ENCODE assay signal across 19 cellular contexts in the genomic region with DNA sequence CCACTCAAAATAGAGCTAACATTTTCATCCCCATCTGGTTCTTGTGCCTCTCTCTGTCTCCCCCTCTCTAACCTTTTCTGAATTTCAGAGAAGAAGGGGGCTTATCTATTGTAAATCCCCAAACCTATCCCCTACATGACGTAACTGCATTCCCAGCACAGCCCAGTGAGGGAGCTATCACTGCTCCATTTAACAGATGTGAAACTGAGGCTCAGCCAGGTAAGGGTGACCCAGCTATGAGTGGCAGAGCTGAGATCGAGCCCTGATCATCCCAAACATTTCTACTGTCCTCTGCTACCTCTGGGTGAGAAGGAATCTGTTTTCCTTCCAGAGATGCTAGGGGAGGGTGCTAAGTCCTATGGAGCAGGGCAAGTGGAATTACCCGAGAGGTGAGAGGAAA.
DNase-seq lines count a peak whose midpoint lies in the region; ATAC-seq, FAIRE-seq and TF ChIP-seq lines count a peak whose summit lies in the region.
"Had no signal": no experiment of that assay in that cellular context is flagged by ENCODE, and none has a peak within 500 bp of the region (broad histone marks: within the 10 kb centered on the region; RNA-seq: fewer than 3 reads in every experiment).

No MANE protein-coding gene starts in this region.

- H3K27ac ChIP-seq in IMR-90 (ENCODE audit: insufficient read depth, low read length) (no peak overlapping the region), GM12878 (ENCODE audit: control insufficient read depth, insufficient read depth) (no peak overlapping the region)

- POLR2A ChIA-PET in IMR-90 (lab: Charles Lee; ENCODE audit: unreplicated experiment) = no interaction called here
- POLR2A ChIA-PET in GM12878 (lab: Charles Lee) = no interaction called here

- CTCF ChIA-PET in IMR-90 (lab: Yijun Ruan, JAX) (no interaction called here), GM12878 (lab: Yijun Ruan, JAX) (interaction anchor here (1.1 to 4.3 kb wide), 4 partner anchors 9 to 210 kb away, joined by 3 to 24 read pairs (median 5); no protein-coding TSS in a partner anchor)
- CTCF ChIA-PET in activated naive CD4-positive, alpha-beta T cell treated with anti-CD3 and anti-CD28 coated beads, Interleukin-2, amount 10 ng/mL, durations not matched to agents 7 days and 5 days (lab: Charles Lee) = no interaction called here

- SMC1A ChIA-PET in GM12878 (lab: Charles Lee; ENCODE audit: uncharacterized antibody, unreplicated experiment) = interaction anchor here (1.0 to 2.7 kb wide), 6 partner anchors 9 to 149 kb away, joined by 3 to 16 read pairs (median 4); no protein-coding TSS in a partner anchor

- no peak for TF ChIP-seq RAD21 in IMR-90 (IDR thresholded peaks at IDR 0.05; ENCODE audit: low read length)
- no peak for TF ChIP-seq RAD21 in GM12878 (IDR thresholded peaks at IDR 0.05; ENCODE audit: insufficient read depth, low read depth, low read length)

- no peaks in the 10 kb centered on the region for H3K27me3 Mint-ChIP-seq in activated naive CD4-positive, alpha-beta T cell treated with anti-CD3 and anti-CD28 coated beads, Interleukin-2, amount 10 ng/mL, durations not matched to agents 7 days and 5 days
- H3K27me3 Mint-ChIP-seq: CD4-positive, CD25-positive, alpha-beta regulatory T cell had no signal

- peaks cover 1% of the 10 kb centered on the region for H3K9me3 Mint-ChIP-seq in activated naive CD4-positive, alpha-beta T cell treated with anti-CD3 and anti-CD28 coated beads, Interleukin-2, amount 10 ng/mL, durations not matched to agents 7 days and 5 days
- H3K9me3 Mint-ChIP-seq: CD8-positive, alpha-beta memory T cell had no signal

- intact Hi-C loops in IMR-90 (cut with micrococcal nuclease) = no loop called here
- intact Hi-C loops in GM12878 (cut with micrococcal nuclease; ENCODE audit: unreplicated experiment) = no loop called here

- no peak overlapping the region for H3K23ac ChIP-seq in IMR-90 (ENCODE audit: low read depth, low read length)

- no peak for TF ChIP-seq EP300 in GM12878 (IDR thresholded peaks at IDR 0.05; ENCODE audit: borderline replicate concordance in 1 of 2, control insufficient read depth in 1 of 2, low read depth in 2 of 2, low read length in 2 of 2)

- H3K14ac ChIP-seq in IMR-90 (replicated peaks; ENCODE audit: low read depth, low read length) = no peak overlapping the region

- H3K36me3 ChIP-seq in IMR-90 (ENCODE audit: control insufficient read depth, insufficient read depth, low read length) (no peaks in the 10 kb centered on the region), GM12878 (ENCODE audit: control insufficient read depth in 2 of 2, insufficient read depth in 2 of 2, low read length in 1 of 2) (no peaks in the 10 kb centered on the region)
- H3K36me3 ChIP-seq: BE2C, HAP-1 had no signal

- no peak overlapping the region for H2BK15ac ChIP-seq in IMR-90 (ENCODE audit: low read depth, low read length)

- no peaks in the 10 kb centered on the region; the same call in 1 of the 2 replicates for H3K27me3 ChIP-seq in IMR-90 (ENCODE audit: control insufficient read depth, insufficient read depth, low read length)
- no peaks in the 10 kb centered on the region for H3K27me3 ChIP-seq in GM12878 (replicated peaks in 1 of 2; ENCODE audit: control insufficient read depth in 2 of 2, insufficient read depth in 2 of 2, low read length in 1 of 2)
- H3K27me3 ChIP-seq: BE2C had no signal

- H3K9ac ChIP-seq in IMR-90 (ENCODE audit: low read depth, low read length) (no peak overlapping the region), GM12878 (ENCODE audit: control insufficient read depth, insufficient read depth, low read length) (no peak overlapping the region)

- no peaks in the 10 kb centered on the region for H3K79me2 ChIP-seq in GM12878 (ENCODE audit: control insufficient read depth, insufficient read depth, low read length)

- no peaks in the 10 kb centered on the region for H3K36me3 Mint-ChIP-seq in activated naive CD4-positive, alpha-beta T cell treated with anti-CD3 and anti-CD28 coated beads, Interleukin-2, amount 10 ng/mL, durations not matched to agents 7 days and 5 days
- H3K36me3 Mint-ChIP-seq: CD4-positive, CD25-positive, alpha-beta regulatory T cell had no signal

- WGBS in IMR-90 (ENCODE audit: extremely low coverage in 2 of 2, insufficient read length in 1 of 2), 2 experiments = no CpG with 5 or more reads among the region's 3 CpGs
- WGBS in GM12878 (ENCODE audit: insufficient coverage, insufficient replicate concordance, low lambda C conversion rate, missing lambda C conversion rate) = 14% methylated on average over 3 of the region's 3 CpGs

- H4K20me1 ChIP-seq in IMR-90 (ENCODE audit: insufficient read depth, low read length) (no peaks in the 10 kb centered on the region), GM12878 (ENCODE audit: control insufficient read depth, insufficient read depth) (no peaks in the 10 kb centered on the region)

- no peak overlapping the region for H2AK5ac ChIP-seq in IMR-90 (ENCODE audit: low read depth, low read length)

- H3K27ac Mint-ChIP-seq in activated naive CD4-positive, alpha-beta T cell treated with anti-CD3 and anti-CD28 coated beads, Interleukin-2, amount 10 ng/mL, durations not matched to agents 7 days and 5 days = no peak overlapping the region
- H3K27ac Mint-ChIP-seq: CD4-positive, CD25-positive, alpha-beta regulatory T cell; CD8-positive, alpha-beta memory T cell had no signal

- ATAC-seq in IMR-90 (ENCODE audit: low read depth) (no peak), GM12878 (no peak), GM21447 (IDR thresholded peaks at IDR 0.05; ENCODE audit: unreplicated experiment) (no peak)

- H3K4me1 ChIP-seq in IMR-90 (ENCODE audit: control insufficient read depth, insufficient read depth, low read length) (no peaks in the 10 kb centered on the region), GM12878 (ENCODE audit: control insufficient read depth, insufficient read depth, low read length) (no peaks in the 10 kb centered on the region)
- H3K4me1 ChIP-seq: BE2C, HAP-1 had no signal

- no peaks in the 10 kb centered on the region for H3K9me1 ChIP-seq in IMR-90 (ENCODE audit: insufficient read depth, low read length)

- H3K18ac ChIP-seq in IMR-90 (ENCODE audit: low read depth, low read length) = no peak overlapping the region

- H2BK5ac ChIP-seq in IMR-90 (ENCODE audit: low read depth, low read length, poor library complexity, severe bottlenecking) = no peak overlapping the region

- no peak overlapping the region for H3K4me3 Mint-ChIP-seq in activated naive CD4-positive, alpha-beta T cell treated with anti-CD3 and anti-CD28 coated beads, Interleukin-2, amount 10 ng/mL, durations not matched to agents 7 days and 5 days
- H3K4me3 Mint-ChIP-seq: CD4-positive, CD25-positive, alpha-beta regulatory T cell; CD8-positive, alpha-beta memory T cell had no signal

- H4K8ac ChIP-seq in IMR-90 (ENCODE audit: low read depth in 2 of 2, low read length in 2 of 2) = no peak overlapping the region

- H3K4me3 ChIP-seq in IMR-90 (ENCODE audit: insufficient read depth, low read depth, low read length) (no peak overlapping the region), GM12878 (no peak overlapping the region)
- H3K4me3 ChIP-seq: HAP-1 had no signal

- H2AFZ ChIP-seq in IMR-90 (replicated peaks; ENCODE audit: low read length, poor library complexity) = peak overlapping the region; percentile 2
- no peak overlapping the region for H2AFZ ChIP-seq in GM12878 (ENCODE audit: control insufficient read depth, low read depth, low read length)

- no peaks in the 10 kb centered on the region for H3K4me1 Mint-ChIP-seq in activated naive CD4-positive, alpha-beta T cell treated with anti-CD3 and anti-CD28 coated beads, Interleukin-2, amount 10 ng/mL, durations not matched to agents 7 days and 5 days
- H3K4me1 Mint-ChIP-seq: CD4-positive, CD25-positive, alpha-beta regulatory T cell; CD8-positive, alpha-beta memory T cell had no signal

- RAD21 ChIA-PET in GM12878 (lab: Charles Lee; ENCODE audit: unreplicated experiment) = interaction anchor here (1.0 to 2.0 kb wide), 4 partner anchors 15 to 149 kb away, joined by 3 to 14 read pairs (median 4); no protein-coding TSS in a partner anchor

- no peak overlapping the region for H3K56ac ChIP-seq in IMR-90 (ENCODE audit: extremely low read depth, insufficient read depth, low read length)

- H4K91ac ChIP-seq in IMR-90 (ENCODE audit: insufficient read depth, low read depth, low read length) = no peak overlapping the region

- H3K79me1 ChIP-seq in IMR-90 (ENCODE audit: low read depth in 1 of 2, low read length in 2 of 2) = no peaks in the 10 kb centered on the region

- in situ Hi-C loops in IMR-90 (cut with MboI; ENCODE audit: low sequenced_read_pairs) (no loop called here), GM12878 (cut with MboI) (no loop called here)

- no peak overlapping the region for H2AK9ac ChIP-seq in IMR-90 (replicated peaks; ENCODE audit: low read depth, low read length, poor library complexity)

- no peak for DNase-seq in IMR-90
- DNase-seq in GM12878 (ENCODE audit: low read depth, low spot score) = no peak
- DNase-seq in activated CD8-positive, alpha-beta memory T cell treated with anti-CD3 and anti-CD28 coated beads for 24 hours = no peak
- no peak for DNase-seq in activated naive CD4-positive, alpha-beta T cell treated with anti-CD3 and anti-CD28 coated beads, Interleukin-2, amount 10 ng/mL, durations not matched to agents 7 days and 5 days
- DNase-seq: ACHN; BE2C; C1 segment of cervical spinal cord; CD4-positive, CD25-positive, alpha-beta regulatory T cell; CD8-positive, alpha-beta memory T cell; COR-L47; DMS 273 treated with DMSO at 0.1 percent for 48 hours; DMS53; GDM1; Karpas-422; KBM-7 had no signal

- no peak overlapping the region for H4K5ac ChIP-seq in IMR-90 (ENCODE audit: low read depth, low read length)

- H3K4me2 ChIP-seq in IMR-90 (ENCODE audit: low read depth, low read length) (no peak overlapping the region), GM12878 (ENCODE audit: control insufficient read depth, insufficient read depth) (no peak overlapping the region)

- BruUV-seq in IMR-90 (replicated peaks; lab: Mats Ljungman, UMichigan) (no TSS peak), GM12878 (replicated peaks; lab: Mats Ljungman, UMichigan) (no TSS peak)

- FAIRE-seq in GM12878 (lab: Jason Lieb, UNC) = no peak
- FAIRE-seq: GM12892 had no signal

- TF ChIP-seq POLR2A in IMR-90 (IDR thresholded peaks at IDR 0.05; ENCODE audit: low read depth, low read length) (no peak), GM12878 (IDR thresholded peaks at IDR 0.05; ENCODE audit: low read depth, low read length) (no peak)

- H2BK120ac ChIP-seq in IMR-90 (ENCODE audit: low read depth, low read length) = no peak overlapping the region

- no peak overlapping the region for H3K4ac ChIP-seq in IMR-90 (ENCODE audit: low read depth, low read length)

- TF ChIP-seq CTCF in GM12872 (IDR thresholded peaks at IDR 0.05; ENCODE audit: insufficient read depth, low read depth, low read length) = peak; percentile 8; the same call in 1 of the 3 replicates
- TF ChIP-seq CTCF in IMR-90 (conservative IDR thresholded peaks at IDR 0.05; ENCODE audit: low read depth, low read length) = no peak
- TF ChIP-seq CTCF in GM12878 (IDR thresholded peaks at IDR 0.05 in 2 of 3, conservative IDR thresholded peaks at IDR 0.05 in 1 of 3; ENCODE audit: control insufficient read depth in 2 of 3, extremely low read depth in 1 of 3, insufficient read depth in 1 of 3, low read depth in 3 of 3, low read length in 3 of 3) = no peak

- dilution Hi-C loops in IMR-90 (cut with HindIII; ENCODE audit: low sequenced_read_pairs, unreplicated experiment) = no loop called here

- no peak overlapping the region for H2BK20ac ChIP-seq in IMR-90 (ENCODE audit: low read depth, low read length)

- H3K9me3 ChIP-seq in IMR-90 (ENCODE audit: control insufficient read depth, insufficient read depth, low read length) = no peaks in the 10 kb centered on the region
- no peaks in the 10 kb centered on the region; the same call in 2 of the 3 replicates for H3K9me3 ChIP-seq in GM12878 (replicated peaks; ENCODE audit: control insufficient read depth, insufficient read depth, low read length)
- H3K9me3 ChIP-seq: BE2C, HAP-1 had no signal
